In the genomic region with DNA sequence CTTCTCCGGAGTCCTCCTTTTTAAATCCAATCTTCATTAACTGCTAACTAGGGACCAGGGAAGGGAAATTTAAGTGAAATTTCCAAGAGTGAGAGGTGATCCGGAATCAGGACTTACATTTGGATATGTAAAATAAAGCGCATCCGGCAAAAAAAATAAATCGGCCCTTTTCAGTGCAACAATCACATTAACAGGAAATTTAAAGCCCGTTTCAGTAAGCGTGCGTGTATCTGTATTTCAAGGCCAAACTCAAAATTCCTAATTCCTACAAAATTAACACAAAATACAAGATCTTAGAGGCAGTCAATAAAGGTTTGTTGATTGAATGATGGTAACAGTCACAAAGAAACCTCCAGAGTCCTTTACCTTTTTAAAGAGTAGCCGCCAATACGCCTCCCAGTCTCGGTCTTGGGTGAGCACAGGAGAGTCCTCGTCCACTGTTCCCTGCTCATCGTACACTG, we compare ENCODE assay signal across 8 cellular contexts. TPM values are rescaled to one million over a fixed set of nuclear protein-coding genes. Genes with fewer than 3 reads are reported as not detected.
DNase-seq lines count a peak whose midpoint lies in the region; ATAC-seq and TF ChIP-seq lines count a peak whose summit lies in the region.

No MANE protein-coding gene starts in this region.

- peaks cover 3 to 52% (median 36%) of the 10 kb centered on the region in 9 donors for H3K4me1 ChIP-seq in heart right ventricle
- H3K4me1 ChIP-seq in body of pancreas: peaks cover 26% of the 10 kb centered on the region
- H3K4me1 ChIP-seq in lung (ENCODE audit: control insufficient read depth in 2 of 2, insufficient read depth in 2 of 2, low read length in 2 of 2): peaks cover 0 to 7% of the 10 kb centered on the region in 2 donors
- H3K4me1 ChIP-seq in uterus: peaks cover 0 to 8% of the 10 kb centered on the region in 2 donors

- no peaks in the 10 kb centered on the region for H3K9me3 ChIP-seq in heart right ventricle
- no peaks in the 10 kb centered on the region for H3K9me3 ChIP-seq in body of pancreas
- H3K9me3 ChIP-seq in lung (ENCODE audit: control insufficient read depth in 2 of 2, insufficient read depth in 1 of 2, low read length in 1 of 2): no peaks in the 10 kb centered on the region
- H3K9me3 ChIP-seq in uterus: no peaks in the 10 kb centered on the region

- intact Hi-C loops in heart right ventricle (cut with DNase I): no loop called here
- intact Hi-C loops in Right ventricle myocardium inferior (cut with DNase I): no loop called here
- intact Hi-C loops in body of pancreas (cut with DNase I): no loop called here
- intact Hi-C loops in uterus (cut with DNase I; ENCODE audit: low total_unique reads): no loop called here

- ATAC-seq in heart right ventricle (peak in 1 of 8 donors; percentile 40), Right ventricle myocardium inferior (no peak), body of pancreas (no peak), lung (ENCODE audit: insufficient read depth, low FRiP score) (no peak)

- TF ChIP-seq CTCF in heart right ventricle (IDR thresholded peaks at IDR 0.05) (no peak), body of pancreas (IDR thresholded peaks at IDR 0.05) (no peak), lung (IDR thresholded peaks at IDR 0.05; ENCODE audit: control extremely low read depth, extremely low read depth) (no peak), uterus (IDR thresholded peaks at IDR 0.05) (no peak), GM13977 (IDR thresholded peaks at IDR 0.05; ENCODE audit: extremely low read depth, insufficient read depth, missing control alignments) (no peak)

- no peak for TF ChIP-seq POLR2A in body of pancreas (IDR thresholded peaks at IDR 0.05)
- no peak for TF ChIP-seq POLR2A in uterus (IDR thresholded peaks at IDR 0.05)

- WGBS in heart right ventricle, 2 donors: 2 to 3% methylated on average over 13 of the region's 13 CpGs
- 0 to 1% methylated on average over 13 of the region's 13 CpGs for WGBS in body of pancreas, 2 donors
- WGBS in lung, 2 donors: 2 to 3% methylated on average over 13 of the region's 13 CpGs

- DNase-seq in heart right ventricle: no peak
- DNase-seq in Right ventricle myocardium inferior (ENCODE audit: missing footprints): no peak
- no peak for DNase-seq in body of pancreas
- no peak for DNase-seq in lung (ENCODE audit: low spot score)
- no peak for DNase-seq in uterus
- DNase-seq in GM13977 (ENCODE audit: low spot score): no peak
- DNase-seq in NCI-H1417 (lab: John Stamatoyannopoulos, UW): no peak
- no peak for DNase-seq in NCI-H2171 (lab: John Stamatoyannopoulos, UW)

- peak overlapping the region; percentile 69 to 98 (median 89) for H3K4me3 ChIP-seq in heart right ventricle
- H3K4me3 ChIP-seq in body of pancreas: peak overlapping the region; percentile 14 to 89
- peak overlapping the region; percentile 100 for H3K4me3 ChIP-seq in lung
- peak overlapping the region; percentile 74 to 94 for H3K4me3 ChIP-seq in uterus

- H3K27me3 ChIP-seq in heart right ventricle: no peaks in the 10 kb centered on the region
- H3K27me3 ChIP-seq in body of pancreas: no peaks in the 10 kb centered on the region
- no peaks in the 10 kb centered on the region for H3K27me3 ChIP-seq in lung (ENCODE audit: control insufficient read depth, insufficient read depth)
- no peaks in the 10 kb centered on the region for H3K27me3 ChIP-seq in uterus

- peaks cover 0 to 78% (median 23%) of the 10 kb centered on the region in 9 donors for H3K36me3 ChIP-seq in heart right ventricle
- H3K36me3 ChIP-seq in body of pancreas (replicated peaks in 1 of 2; ENCODE audit: insufficient read depth in 1 of 2, low read depth in 2 of 2): peaks cover 0 to 11% of the 10 kb centered on the region in 2 donors
- peaks cover 8 to 11% of the 10 kb centered on the region in 2 donors for H3K36me3 ChIP-seq in lung (ENCODE audit: control insufficient read depth in 2 of 2, insufficient read depth in 2 of 2, low read length in 2 of 2)
- H3K36me3 ChIP-seq in uterus: no peaks in the 10 kb centered on the region

- in situ Hi-C loops in GM13977 (cut with MboI; ENCODE audit: low pct_unique_long_range_greater_than_20kb, low sequenced_read_pairs, unreplicated experiment): no loop called here

- H3K27ac ChIP-seq in heart right ventricle (peak overlapping the region in 9 of 10 donors; percentile 43 to 86 (median 82)), body of pancreas (peak overlapping the region; percentile 58 to 90 (median 86)), lung (ENCODE audit: low read depth in 1 of 2, low read length in 1 of 2) (peak overlapping the region; percentile 60 to 97), uterus (peak overlapping the region; percentile 75 to 86)

RNA-seq across cellular contexts. Expression of a gene that starts 0.7 kb away (rescaled TPM):
- total RNA-seq in heart right ventricle (10 to 100 TPM in 1 of 10 donors, 1 to 10 TPM in 9; 5.6 to 11.2 (median 7.5) TPM), Right ventricle myocardium inferior (8.5 TPM), body of pancreas (1 to 10 TPM; 5.9 to 9.6 TPM), lung (10 to 100 TPM; 12.7 to 21.0 TPM), uterus (10 to 100 TPM in 3 of 4 donors, 1 to 10 TPM in 1; 8.2 to 45.3 (median 19.3) TPM)
- polyA plus RNA-seq in heart right ventricle (1 to 10 TPM; 6.8 to 9.9 TPM), lung (10 to 100 TPM in 1 of 2 donors, 1 to 10 TPM in 1; 7.5 to 10.3 TPM)

RNA-seq across cellular contexts. Expression of a gene that starts 6.1 kb away (rescaled TPM):
- 100 to 1,000 TPM in 9 of 10 donors, 10 to 100 TPM in 1; 95.5 to 115 (median 106) TPM for total RNA-seq in heart right ventricle
- polyA plus RNA-seq in heart right ventricle: 10 to 100 TPM; 65.4 to 88.5 TPM
- total RNA-seq in Right ventricle myocardium inferior: 106 TPM
- 10 to 100 TPM; 18.7 to 24.7 TPM for total RNA-seq in body of pancreas
- total RNA-seq in lung: 10 to 100 TPM; 32.7 to 96.1 TPM
- 10 to 100 TPM; 61.4 to 65.3 TPM for polyA plus RNA-seq in lung
- total RNA-seq in uterus: 10 to 100 TPM in 3 of 4 donors, 1 to 10 TPM in 1; 6.8 to 67.7 (median 54.0) TPM
